ENCODE assay signal across 24 cellular contexts in the genomic region with DNA sequence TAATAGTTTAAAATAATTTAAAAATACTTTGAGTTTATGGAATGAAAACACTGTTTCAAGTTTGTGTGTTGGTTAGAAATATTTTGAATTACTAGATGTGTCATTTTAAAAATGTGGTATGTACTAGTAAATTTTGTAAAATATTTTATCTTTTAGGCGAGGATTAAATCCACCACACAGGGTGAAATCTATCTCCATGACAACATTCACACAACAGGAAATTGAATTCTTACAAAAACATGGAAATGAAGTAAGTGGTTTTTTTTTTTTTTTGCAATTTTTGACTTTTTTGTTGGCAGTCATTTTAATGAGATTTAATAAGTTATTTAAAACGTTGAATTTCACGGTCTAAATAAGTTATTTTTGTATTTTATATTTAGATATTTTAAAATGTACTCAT.
"Had no signal": no experiment of that assay in that cellular context is flagged by ENCODE, and none has a peak within 500 bp of the region (broad histone marks: within the 10 kb centered on the region; RNA-seq: fewer than 3 reads in every experiment).

No MANE protein-coding gene starts in this region.

- H3K27ac ChIP-seq: coronary artery, esophagus squamous epithelium, foreskin keratinocyte, heart left ventricle, neural progenitor cell, parathyroid adenoma, prostate gland, right lobe of liver, spleen, thoracic aorta, transverse colon had no signal

- H3K27me3 ChIP-seq: esophagus squamous epithelium, foreskin keratinocyte, heart left ventricle, neural progenitor cell, right lobe of liver, spleen, transverse colon had no signal

- H3K4me3 Mint-ChIP-seq: memory B cell; mesothelial cell of epicardium; natural killer cell treated with Interleukin-12 subunit alpha and Interleukin-12 subunit beta and Interleukin-15 and Interleukin-18, amount 100 ng/mL, for 72 hours; neural progenitor cell; stimulated activated naive B cell treated with anti-CD40 and anti-IgM and Interleukin-4, amounts not matched to agents 10 μg/mL and 1 μg/mL and 100 μg/mL, for 72 hours; stimulated activated naive CD8-positive, alpha-beta T cell treated with anti-CD3 and anti-CD28 coated beads, Interleukin-15, amount 100 ng/mL, for 72 hours had no signal

- H3K9me3 Mint-ChIP-seq: memory B cell; natural killer cell treated with Interleukin-12 subunit alpha and Interleukin-12 subunit beta and Interleukin-15 and Interleukin-18, amount 100 ng/mL, for 72 hours; stimulated activated naive B cell treated with anti-CD40 and anti-IgM and Interleukin-4, amounts not matched to agents 10 μg/mL and 1 μg/mL and 100 μg/mL, for 72 hours; stimulated activated naive CD8-positive, alpha-beta T cell treated with anti-CD3 and anti-CD28 coated beads, Interleukin-15, amount 100 ng/mL, for 72 hours had no signal

- H3K36me3 Mint-ChIP-seq: natural killer cell treated with Interleukin-12 subunit alpha and Interleukin-12 subunit beta and Interleukin-15 and Interleukin-18, amount 100 ng/mL, for 72 hours had no signal

- DNase-seq: caudate nucleus; effector memory CD4-positive, alpha-beta T cell; esophagus squamous epithelium; foreskin keratinocyte; heart left ventricle; hippocampal formation; kidney glomerular epithelial cell; occipital lobe; right lobe of liver; spleen; stimulated activated CD4-positive, alpha-beta T cell treated with anti-CD3 and anti-CD28 coated beads, Interleukin-15, amount 100 ng/mL, for 24 hours; stimulated activated CD4-positive, alpha-beta T cell treated with anti-CD3 and anti-CD28 coated beads, Interleukin-1b, Interleukin-23, amount 100 ng/mL, for 48 hours; stimulated activated CD4-positive, alpha-beta T cell treated with anti-CD3 and anti-CD28 coated beads, Interleukin-4, amount 100 ng/mL, for 4 hours; stimulated activated naive B cell treated with anti-CD40 and anti-IgM and Interleukin-4, amounts not matched to agents 10 μg/mL and 1 μg/mL and 100 μg/mL, for 72 hours; stimulated activated naive CD8-positive, alpha-beta T cell treated with anti-CD3 and anti-CD28 coated beads, Interleukin-15, amount 100 ng/mL, for 72 hours; transverse colon had no signal

- H3K27ac Mint-ChIP-seq: memory B cell; mesothelial cell of epicardium; natural killer cell treated with Interleukin-12 subunit alpha and Interleukin-12 subunit beta and Interleukin-15 and Interleukin-18, amount 100 ng/mL, for 72 hours; neural progenitor cell; stimulated activated naive B cell treated with anti-CD40 and anti-IgM and Interleukin-4, amounts not matched to agents 10 μg/mL and 1 μg/mL and 100 μg/mL, for 72 hours; stimulated activated naive CD8-positive, alpha-beta T cell treated with anti-CD3 and anti-CD28 coated beads, Interleukin-15, amount 100 ng/mL, for 72 hours had no signal

- H3K9me3 ChIP-seq: esophagus squamous epithelium, heart left ventricle, prostate gland, right lobe of liver, spleen, thoracic aorta, transverse colon had no signal

- H3K36me3 ChIP-seq: prostate gland, right lobe of liver, thoracic aorta had no signal

- H3K4me1 ChIP-seq: foreskin keratinocyte, neural progenitor cell, parathyroid adenoma, prostate gland had no signal

- H3K4me3 ChIP-seq: coronary artery, esophagus squamous epithelium, heart left ventricle, neural progenitor cell, prostate gland, right lobe of liver, spleen, thoracic aorta, transverse colon had no signal

- H3K4me1 Mint-ChIP-seq: mesothelial cell of epicardium had no signal

- H3K27me3 Mint-ChIP-seq: memory B cell; natural killer cell treated with Interleukin-12 subunit alpha and Interleukin-12 subunit beta and Interleukin-15 and Interleukin-18, amount 100 ng/mL, for 72 hours; stimulated activated naive B cell treated with anti-CD40 and anti-IgM and Interleukin-4, amounts not matched to agents 10 μg/mL and 1 μg/mL and 100 μg/mL, for 72 hours; stimulated activated naive CD8-positive, alpha-beta T cell treated with anti-CD3 and anti-CD28 coated beads, Interleukin-15, amount 100 ng/mL, for 72 hours had no signal
